1 cellular context compared by ENCODE assay signal in genomic region chr14:54488646-54489317, GRCh38.
A peak's percentile ranks its signal among the peaks of the same experiment; 100 is the strongest.
TF ChIP-seq lines count a peak whose summit lies in the region.

Gene GMFB, minus strand, starts transcription at chr14:54488980. Its CDS starts 53 bp downstream, at chr14:54488927.

TF ChIP-seq in HepG2, 621 proteins besides CTCF, POLR2A, EP300 and RAD21 (continued from another document and continues in another):
- TF ChIP-seq CBX2 (IDR thresholded peaks at IDR 0.05; ENCODE audit: low read depth, low read length) (no peak), CBX2 (CRISPR knock-in tag; IDR thresholded peaks at IDR 0.05; ENCODE audit: low read depth) (no peak), ZNF224 (CRISPR knock-in tag; IDR thresholded peaks at IDR 0.05) (no peak), PITX1 (CRISPR knock-in tag; IDR thresholded peaks at IDR 0.05) (peak; percentile 43), KLF15 (CRISPR knock-in tag; IDR thresholded peaks at IDR 0.05; ENCODE audit: borderline replicate concordance) (no peak), HNRNPK (IDR thresholded peaks at IDR 0.05; ENCODE audit: low read depth, low read length, poor library complexity, severe bottlenecking) (peak; percentile 77), EZH2 (conservative IDR thresholded peaks at IDR 0.05; ENCODE audit: low read depth, low read length) (no peak), ZNF207 (IDR thresholded peaks at IDR 0.05; ENCODE audit: borderline replicate concordance) (no peak), EEA1 (CRISPR knock-in tag; IDR thresholded peaks at IDR 0.05; ENCODE audit: borderline replicate concordance) (no peak), ZFAT (CRISPR knock-in tag; conservative IDR thresholded peaks at IDR 0.05) (no peak), SMAD1 (CRISPR knock-in tag; IDR thresholded peaks at IDR 0.05; ENCODE audit: borderline replicate concordance, low read depth) (no peak), ZNF10 (CRISPR knock-in tag; IDR thresholded peaks at IDR 0.05; ENCODE audit: borderline replicate concordance, low read depth) (no peak), ZNF343 (CRISPR knock-in tag; IDR thresholded peaks at IDR 0.05) (peak; percentile 75; the same call in 1 of the 2 replicates), ZFYVE20 (CRISPR knock-in tag; IDR thresholded peaks at IDR 0.05; ENCODE audit: borderline replicate concordance, low read depth) (no peak), SNRNP70 (IDR thresholded peaks at IDR 0.05; ENCODE audit: low read depth, low read length) (no peak), ZNF616 (CRISPR knock-in tag; IDR thresholded peaks at IDR 0.05; ENCODE audit: low read depth) (no peak), SMAD3 (CRISPR knock-in tag; IDR thresholded peaks at IDR 0.05) (no peak), DR1 (CRISPR knock-in tag; IDR thresholded peaks at IDR 0.05) (peak; percentile 66; the same call in 1 of the 2 replicates), HIVEP1 (CRISPR knock-in tag; IDR thresholded peaks at IDR 0.05) (no peak; the same call in 1 of the 2 replicates), SRSF9 (IDR thresholded peaks at IDR 0.05; ENCODE audit: borderline replicate concordance, insufficient read depth, low read depth, low read length, poor library complexity, severe bottlenecking) (no peak), YEATS2 (CRISPR knock-in tag; IDR thresholded peaks at IDR 0.05; ENCODE audit: borderline replicate concordance) (peak; percentile 73), ZNF354B (CRISPR knock-in tag; IDR thresholded peaks at IDR 0.05) (no peak), ZNF564 (CRISPR knock-in tag; IDR thresholded peaks at IDR 0.05) (0 out of 2 replicates have a peak, but pooled peaks have one; percentile 66), TOE1 (CRISPR knock-in tag; IDR thresholded peaks at IDR 0.05) (no peak), ZBTB20 (CRISPR knock-in tag; IDR thresholded peaks at IDR 0.05; ENCODE audit: borderline replicate concordance, low read depth) (no peak), ZKSCAN5 (CRISPR knock-in tag; IDR thresholded peaks at IDR 0.05) (no peak), SKI (IDR thresholded peaks at IDR 0.05; ENCODE audit: partially characterized antibody) (peak; percentile 60), ZNF703 (CRISPR knock-in tag; IDR thresholded peaks at IDR 0.05; ENCODE audit: borderline replicate concordance) (no peak), ZSCAN30 (CRISPR knock-in tag; IDR thresholded peaks at IDR 0.05) (no peak), ETV6 (CRISPR knock-in tag; conservative IDR thresholded peaks at IDR 0.05) (no peak), ZNF839 (CRISPR knock-in tag; IDR thresholded peaks at IDR 0.05; ENCODE audit: borderline replicate concordance) (no peak), ATAD3A (CRISPR knock-in tag; IDR thresholded peaks at IDR 0.05) (no peak), KDM2A (CRISPR knock-in tag; IDR thresholded peaks at IDR 0.05; ENCODE audit: borderline replicate concordance, low read depth) (peak; percentile 63; the same call in 1 of the 2 replicates), ZNF775 (CRISPR knock-in tag; IDR thresholded peaks at IDR 0.05; ENCODE audit: borderline replicate concordance) (no peak; the same call in 1 of the 2 replicates), ZFP36L1 (CRISPR knock-in tag; IDR thresholded peaks at IDR 0.05) (no peak)
- TF ChIP-seq, protein P1, sequence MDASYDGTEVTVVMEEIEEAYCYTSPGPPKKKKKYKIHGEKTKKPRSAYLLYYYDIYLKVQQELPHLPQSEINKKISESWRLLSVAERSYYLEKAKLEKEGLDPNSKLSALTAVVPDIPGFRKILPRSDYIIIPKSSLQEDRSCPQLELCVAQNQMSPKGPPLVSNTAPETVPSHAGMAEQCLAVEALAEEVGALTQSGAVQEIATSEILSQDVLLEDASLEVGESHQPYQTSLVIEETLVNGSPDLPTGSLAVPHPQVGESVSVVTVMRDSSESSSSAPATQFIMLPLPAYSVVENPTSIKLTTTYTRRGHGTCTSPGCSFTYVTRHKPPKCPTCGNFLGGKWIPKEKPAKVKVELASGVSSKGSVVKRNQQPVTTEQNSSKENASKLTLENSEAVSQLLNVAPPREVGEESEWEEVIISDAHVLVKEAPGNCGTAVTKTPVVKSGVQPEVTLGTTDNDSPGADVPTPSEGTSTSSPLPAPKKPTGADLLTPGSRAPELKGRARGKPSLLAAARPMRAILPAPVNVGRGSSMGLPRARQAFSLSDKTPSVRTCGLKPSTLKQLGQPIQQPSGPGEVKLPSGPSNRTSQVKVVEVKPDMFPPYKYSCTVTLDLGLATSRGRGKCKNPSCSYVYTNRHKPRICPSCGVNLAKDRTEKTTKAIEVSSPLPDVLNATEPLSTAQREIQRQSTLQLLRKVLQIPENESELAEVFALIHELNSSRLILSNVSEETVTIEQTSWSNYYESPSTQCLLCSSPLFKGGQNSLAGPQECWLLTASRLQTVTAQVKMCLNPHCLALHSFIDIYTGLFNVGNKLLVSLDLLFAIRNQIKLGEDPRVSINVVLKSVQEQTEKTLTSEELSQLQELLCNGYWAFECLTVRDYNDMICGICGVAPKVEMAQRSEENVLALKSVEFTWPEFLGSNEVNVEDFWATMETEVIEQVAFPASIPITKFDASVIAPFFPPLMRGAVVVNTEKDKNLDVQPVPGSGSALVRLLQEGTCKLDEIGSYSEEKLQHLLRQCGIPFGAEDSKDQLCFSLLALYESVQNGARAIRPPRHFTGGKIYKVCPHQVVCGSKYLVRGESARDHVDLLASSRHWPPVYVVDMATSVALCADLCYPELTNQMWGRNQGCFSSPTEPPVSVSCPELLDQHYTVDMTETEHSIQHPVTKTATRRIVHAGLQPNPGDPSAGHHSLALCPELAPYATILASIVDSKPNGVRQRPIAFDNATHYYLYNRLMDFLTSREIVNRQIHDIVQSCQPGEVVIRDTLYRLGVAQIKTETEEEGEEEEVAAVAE (CRISPR knock-in tag; IDR thresholded peaks at IDR 0.05; ENCODE audit: borderline replicate concordance): no peak
- TF ChIP-seq, protein P2, sequence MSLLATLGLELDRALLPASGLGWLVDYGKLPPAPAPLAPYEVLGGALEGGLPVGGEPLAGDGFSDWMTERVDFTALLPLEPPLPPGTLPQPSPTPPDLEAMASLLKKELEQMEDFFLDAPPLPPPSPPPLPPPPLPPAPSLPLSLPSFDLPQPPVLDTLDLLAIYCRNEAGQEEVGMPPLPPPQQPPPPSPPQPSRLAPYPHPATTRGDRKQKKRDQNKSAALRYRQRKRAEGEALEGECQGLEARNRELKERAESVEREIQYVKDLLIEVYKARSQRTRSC (CRISPR knock-in tag; IDR thresholded peaks at IDR 0.05; ENCODE audit: low read depth): no peak
- TF ChIP-seq, protein P3, sequence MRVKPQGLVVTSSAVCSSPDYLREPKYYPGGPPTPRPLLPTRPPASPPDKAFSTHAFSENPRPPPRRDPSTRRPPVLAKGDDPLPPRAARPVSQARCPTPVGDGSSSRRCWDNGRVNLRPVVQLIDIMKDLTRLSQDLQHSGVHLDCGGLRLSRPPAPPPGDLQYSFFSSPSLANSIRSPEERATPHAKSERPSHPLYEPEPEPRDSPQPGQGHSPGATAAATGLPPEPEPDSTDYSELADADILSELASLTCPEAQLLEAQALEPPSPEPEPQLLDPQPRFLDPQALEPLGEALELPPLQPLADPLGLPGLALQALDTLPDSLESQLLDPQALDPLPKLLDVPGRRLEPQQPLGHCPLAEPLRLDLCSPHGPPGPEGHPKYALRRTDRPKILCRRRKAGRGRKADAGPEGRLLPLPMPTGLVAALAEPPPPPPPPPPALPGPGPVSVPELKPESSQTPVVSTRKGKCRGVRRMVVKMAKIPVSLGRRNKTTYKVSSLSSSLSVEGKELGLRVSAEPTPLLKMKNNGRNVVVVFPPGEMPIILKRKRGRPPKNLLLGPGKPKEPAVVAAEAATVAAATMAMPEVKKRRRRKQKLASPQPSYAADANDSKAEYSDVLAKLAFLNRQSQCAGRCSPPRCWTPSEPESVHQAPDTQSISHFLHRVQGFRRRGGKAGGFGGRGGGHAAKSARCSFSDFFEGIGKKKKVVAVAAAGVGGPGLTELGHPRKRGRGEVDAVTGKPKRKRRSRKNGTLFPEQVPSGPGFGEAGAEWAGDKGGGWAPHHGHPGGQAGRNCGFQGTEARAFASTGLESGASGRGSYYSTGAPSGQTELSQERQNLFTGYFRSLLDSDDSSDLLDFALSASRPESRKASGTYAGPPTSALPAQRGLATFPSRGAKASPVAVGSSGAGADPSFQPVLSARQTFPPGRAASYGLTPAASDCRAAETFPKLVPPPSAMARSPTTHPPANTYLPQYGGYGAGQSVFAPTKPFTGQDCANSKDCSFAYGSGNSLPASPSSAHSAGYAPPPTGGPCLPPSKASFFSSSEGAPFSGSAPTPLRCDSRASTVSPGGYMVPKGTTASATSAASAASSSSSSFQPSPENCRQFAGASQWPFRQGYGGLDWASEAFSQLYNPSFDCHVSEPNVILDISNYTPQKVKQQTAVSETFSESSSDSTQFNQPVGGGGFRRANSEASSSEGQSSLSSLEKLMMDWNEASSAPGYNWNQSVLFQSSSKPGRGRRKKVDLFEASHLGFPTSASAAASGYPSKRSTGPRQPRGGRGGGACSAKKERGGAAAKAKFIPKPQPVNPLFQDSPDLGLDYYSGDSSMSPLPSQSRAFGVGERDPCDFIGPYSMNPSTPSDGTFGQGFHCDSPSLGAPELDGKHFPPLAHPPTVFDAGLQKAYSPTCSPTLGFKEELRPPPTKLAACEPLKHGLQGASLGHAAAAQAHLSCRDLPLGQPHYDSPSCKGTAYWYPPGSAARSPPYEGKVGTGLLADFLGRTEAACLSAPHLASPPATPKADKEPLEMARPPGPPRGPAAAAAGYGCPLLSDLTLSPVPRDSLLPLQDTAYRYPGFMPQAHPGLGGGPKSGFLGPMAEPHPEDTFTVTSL (CRISPR knock-in tag; IDR thresholded peaks at IDR 0.05; ENCODE audit: borderline replicate concordance): 0 out of 2 replicates have a peak, but pooled peaks have one; percentile 19
- TF ChIP-seq, protein P4, sequence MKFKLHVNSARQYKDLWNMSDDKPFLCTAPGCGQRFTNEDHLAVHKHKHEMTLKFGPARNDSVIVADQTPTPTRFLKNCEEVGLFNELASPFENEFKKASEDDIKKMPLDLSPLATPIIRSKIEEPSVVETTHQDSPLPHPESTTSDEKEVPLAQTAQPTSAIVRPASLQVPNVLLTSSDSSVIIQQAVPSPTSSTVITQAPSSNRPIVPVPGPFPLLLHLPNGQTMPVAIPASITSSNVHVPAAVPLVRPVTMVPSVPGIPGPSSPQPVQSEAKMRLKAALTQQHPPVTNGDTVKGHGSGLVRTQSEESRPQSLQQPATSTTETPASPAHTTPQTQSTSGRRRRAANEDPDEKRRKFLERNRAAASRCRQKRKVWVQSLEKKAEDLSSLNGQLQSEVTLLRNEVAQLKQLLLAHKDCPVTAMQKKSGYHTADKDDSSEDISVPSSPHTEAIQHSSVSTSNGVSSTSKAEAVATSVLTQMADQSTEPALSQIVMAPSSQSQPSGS (CRISPR knock-in tag; IDR thresholded peaks at IDR 0.05): peak; percentile 47; the same call in 1 of the 2 replicates
- TF ChIP-seq, protein P5, sequence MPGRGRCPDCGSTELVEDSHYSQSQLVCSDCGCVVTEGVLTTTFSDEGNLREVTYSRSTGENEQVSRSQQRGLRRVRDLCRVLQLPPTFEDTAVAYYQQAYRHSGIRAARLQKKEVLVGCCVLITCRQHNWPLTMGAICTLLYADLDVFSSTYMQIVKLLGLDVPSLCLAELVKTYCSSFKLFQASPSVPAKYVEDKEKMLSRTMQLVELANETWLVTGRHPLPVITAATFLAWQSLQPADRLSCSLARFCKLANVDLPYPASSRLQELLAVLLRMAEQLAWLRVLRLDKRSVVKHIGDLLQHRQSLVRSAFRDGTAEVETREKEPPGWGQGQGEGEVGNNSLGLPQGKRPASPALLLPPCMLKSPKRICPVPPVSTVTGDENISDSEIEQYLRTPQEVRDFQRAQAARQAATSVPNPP (CRISPR knock-in tag; IDR thresholded peaks at IDR 0.05): 0 out of 2 replicates have a peak, but pooled peaks have one; percentile 68
- TF ChIP-seq, protein P6, sequence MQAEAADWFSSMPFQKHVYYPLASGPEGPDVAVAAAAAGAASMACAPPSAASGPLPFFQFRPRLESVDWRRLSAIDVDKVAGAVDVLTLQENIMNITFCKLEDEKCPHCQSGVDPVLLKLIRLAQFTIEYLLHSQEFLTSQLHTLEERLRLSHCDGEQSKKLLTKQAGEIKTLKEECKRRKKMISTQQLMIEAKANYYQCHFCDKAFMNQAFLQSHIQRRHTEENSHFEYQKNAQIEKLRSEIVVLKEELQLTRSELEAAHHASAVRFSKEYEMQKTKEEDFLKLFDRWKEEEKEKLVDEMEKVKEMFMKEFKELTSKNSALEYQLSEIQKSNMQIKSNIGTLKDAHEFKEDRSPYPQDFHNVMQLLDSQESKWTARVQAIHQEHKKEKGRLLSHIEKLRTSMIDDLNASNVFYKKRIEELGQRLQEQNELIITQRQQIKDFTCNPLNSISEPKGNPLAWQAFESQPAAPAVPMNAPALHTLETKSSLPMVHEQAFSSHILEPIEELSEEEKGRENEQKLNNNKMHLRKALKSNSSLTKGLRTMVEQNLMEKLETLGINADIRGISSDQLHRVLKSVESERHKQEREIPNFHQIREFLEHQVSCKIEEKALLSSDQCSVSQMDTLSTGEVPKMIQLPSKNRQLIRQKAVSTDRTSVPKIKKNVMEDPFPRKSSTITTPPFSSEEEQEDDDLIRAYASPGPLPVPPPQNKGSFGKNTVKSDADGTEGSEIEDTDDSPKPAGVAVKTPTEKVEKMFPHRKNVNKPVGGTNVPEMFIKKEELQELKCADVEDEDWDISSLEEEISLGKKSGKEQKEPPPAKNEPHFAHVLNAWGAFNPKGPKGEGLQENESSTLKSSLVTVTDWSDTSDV (CRISPR knock-in tag; IDR thresholded peaks at IDR 0.05): no peak; the same call in 1 of the 2 replicates
- TF ChIP-seq, protein P7, sequence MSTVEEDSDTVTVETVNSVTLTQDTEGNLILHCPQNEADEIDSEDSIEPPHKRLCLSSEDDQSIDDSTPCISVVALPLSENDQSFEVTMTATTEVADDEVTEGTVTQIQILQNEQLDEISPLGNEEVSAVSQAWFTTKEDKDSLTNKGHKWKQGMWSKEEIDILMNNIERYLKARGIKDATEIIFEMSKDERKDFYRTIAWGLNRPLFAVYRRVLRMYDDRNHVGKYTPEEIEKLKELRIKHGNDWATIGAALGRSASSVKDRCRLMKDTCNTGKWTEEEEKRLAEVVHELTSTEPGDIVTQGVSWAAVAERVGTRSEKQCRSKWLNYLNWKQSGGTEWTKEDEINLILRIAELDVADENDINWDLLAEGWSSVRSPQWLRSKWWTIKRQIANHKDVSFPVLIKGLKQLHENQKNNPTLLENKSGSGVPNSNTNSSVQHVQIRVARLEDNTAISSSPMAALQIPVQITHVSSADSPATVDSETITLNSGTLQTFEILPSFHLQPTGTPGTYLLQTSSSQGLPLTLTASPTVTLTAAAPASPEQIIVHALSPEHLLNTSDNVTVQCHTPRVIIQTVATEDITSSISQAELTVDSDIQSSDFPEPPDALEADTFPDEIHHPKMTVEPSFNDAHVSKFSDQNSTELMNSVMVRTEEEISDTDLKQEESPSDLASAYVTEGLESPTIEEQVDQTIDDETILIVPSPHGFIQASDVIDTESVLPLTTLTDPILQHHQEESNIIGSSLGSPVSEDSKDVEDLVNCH (CRISPR knock-in tag; IDR thresholded peaks at IDR 0.05): no peak
